8 cellular contexts compared by ENCODE assay signal in genomic region chr1:162497723-162498441, GRCh38. TPM values are rescaled to one million over a fixed set of nuclear protein-coding genes. Genes with fewer than 3 reads are reported as not detected.
A peak's percentile ranks its signal among the peaks of the same experiment; 100 is the strongest.
DNase-seq lines count a peak whose midpoint lies in the region; ATAC-seq and TF ChIP-seq lines count a peak whose summit lies in the region.

Gene UHMK1, plus strand, starts transcription at chr1:162497818. Its CDS starts 183 bp downstream, at chr1:162498001.

- WGBS in lung, 2 donors: 0% methylated on average over 59 to 61 of the region's 61 CpGs

- peak; percentile 100 for ATAC-seq in lung (ENCODE audit: insufficient read depth, low FRiP score)

- peak within 1 kb of the TSS; percentile 97 to 98 for H3K27ac ChIP-seq in lung (ENCODE audit: low read depth in 1 of 2, low read length in 1 of 2)

- no peak for TF ChIP-seq CTCF in GM20000 (IDR thresholded peaks at IDR 0.05; ENCODE audit: extremely low read depth, missing control alignments)
- TF ChIP-seq CTCF in lung (IDR thresholded peaks at IDR 0.05; ENCODE audit: control extremely low read depth, extremely low read depth): no peak

- H3K4me1 ChIP-seq in lung (ENCODE audit: control insufficient read depth in 2 of 2, insufficient read depth in 2 of 2, low read length in 2 of 2): peaks cover 0 to 4% of the 10 kb centered on the region in 2 donors

- peak within 1 kb of the TSS; percentile 100 for H3K4me3 ChIP-seq in lung

- peak; percentile 86 for DNase-seq in CMK (ENCODE audit: low read depth)
- DNase-seq in GM20000 (ENCODE audit: low spot score): peak; percentile 92
- peak; percentile 58 for DNase-seq in HS-5 (ENCODE audit: low read depth)
- DNase-seq in NK-92 (lab: John Stamatoyannopoulos, UW; ENCODE audit: unreplicated experiment): peak; percentile 63
- DNase-seq in activated CD8-positive, alpha-beta memory T cell treated with anti-CD3 and anti-CD28 coated beads for 1 hour (ENCODE audit: extremely low read depth in 1 of 2, low read depth in 1 of 2): peak; percentile 68 to 83
- DNase-seq in effector CD4-positive, alpha-beta T cell: peak; percentile 85
- DNase-seq in lung (ENCODE audit: low spot score): peak; percentile 93
- peak; percentile 79 to 89 (median 85) for DNase-seq in stimulated activated CD4-positive, alpha-beta T cell treated with anti-CD3 and anti-CD28 coated beads, TNF-alpha, amount 100 ng/mL, for 24 hours (ENCODE audit: low read depth in 3 of 3)

- peaks cover 2 to 15% of the 10 kb centered on the region in 2 donors for H3K36me3 ChIP-seq in lung (ENCODE audit: control insufficient read depth in 2 of 2, insufficient read depth in 2 of 2, low read length in 2 of 2)

- H3K9me3 ChIP-seq in lung (ENCODE audit: control insufficient read depth in 2 of 2, insufficient read depth in 1 of 2, low read length in 1 of 2): no peaks in the 10 kb centered on the region

- no peaks in the 10 kb centered on the region for H3K27me3 ChIP-seq in lung (ENCODE audit: control insufficient read depth, insufficient read depth)

RNA-seq across cellular contexts. Expression of gene UHMK1, which starts in this region (rescaled TPM):
- 10 to 100 TPM; 45.9 to 63.0 TPM for total RNA-seq in lung
- polyA plus RNA-seq in lung: 10 to 100 TPM; 17.5 to 19.2 TPM

Comparison
In these comparisons a context has a peak if more than half of its experiments do, and no peak if none do; other contexts are left out.
1. Peak in every context shown above with its lines: DNase-seq, ATAC-seq, H3K4me3 ChIP-seq and H3K27ac ChIP-seq.